Comparison of ENCODE assay signal across 30 cellular contexts in the genomic region with DNA sequence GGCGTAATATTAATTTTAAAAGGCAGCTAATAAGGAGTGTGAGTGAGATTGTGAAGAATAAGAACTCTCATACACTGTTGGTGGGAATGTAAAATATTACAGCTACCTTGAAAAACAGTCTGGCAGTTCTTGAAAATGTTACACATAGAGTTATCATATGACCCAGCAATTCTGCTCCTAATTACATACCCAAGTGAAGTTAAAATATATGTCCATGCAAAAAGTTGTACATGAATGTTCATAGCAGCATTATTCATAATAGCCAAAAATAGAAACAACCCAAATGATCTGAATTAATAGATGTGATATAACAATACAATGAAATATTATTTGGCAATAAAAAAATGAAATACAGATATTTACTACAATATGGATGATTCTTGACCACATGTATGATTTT.
"Had no signal": no experiment of that assay in that cellular context is flagged by ENCODE, and none has a peak within 500 bp of the region (broad histone marks: within the 10 kb centered on the region; RNA-seq: fewer than 3 reads in every experiment).

No MANE protein-coding gene starts in this region.

- H3K4me3 ChIP-seq: heart left ventricle had no signal

- DNase-seq: activated B cell treated with CpG ODN at 0.5 μM for 24 hours; activated CD4-positive, alpha-beta T cell treated with anti-CD3 and anti-CD28 coated beads for 48 hours; activated CD4-positive, alpha-beta T cell treated with anti-CD3 and anti-CD28 coated beads, Interleukin-2, amount 50 U/mL, for 1 hour; activated CD4-positive, alpha-beta T cell treated with anti-CD3 and anti-CD28 coated beads, Interleukin-2, amount 50 U/mL, for 48 hours; activated CD8-positive, alpha-beta memory T cell treated with anti-CD3 and anti-CD28 coated beads for 24 hours; activated CD8-positive, alpha-beta T cell treated with anti-CD3 and anti-CD28 coated beads for 36 hours; activated effector memory CD4-positive, alpha-beta T cell treated with Interleukin-2 at 50 U/mL for 16 hours; activated gamma-delta T cell treated with Interleukin-2 at 50 U/mL for 16 hours; activated naive CD4-positive, alpha-beta T cell treated with anti-CD3 and anti-CD28 coated beads, Interleukin-2, amount 50 U/mL, for 16 hours; activated naive CD4-positive, alpha-beta T cell treated with Interleukin-2 at 50 U/mL for 16 hours; activated T-cell treated with anti-CD3 and anti-CD28 coated beads, Interleukin-2, amount 50 U/mL, for 4 hours; amniotic stem cell; anterior cingulate cortex; brain microvascular endothelial cell; cortex of kidney; dermis blood vessel endothelial cell; effector CD4-positive, alpha-beta T cell; effector memory CD8-positive, alpha-beta T cell; foreskin fibroblast; heart left ventricle; T-helper 1 cell; T-helper 17 cell; T1000; WERI-Rb-1 had no signal

- H3K27me3 ChIP-seq: brain microvascular endothelial cell, heart left ventricle had no signal

- H3K9me3 ChIP-seq: heart left ventricle had no signal

- ATAC-seq: activated CD4-positive, CD25-positive, alpha-beta regulatory T cell treated with anti-CD3 and anti-CD28 coated beads, Interleukin-2, amount 50 U/mL, for 24 hours; activated CD8-positive, alpha-beta T cell treated with anti-CD3 and anti-CD28 coated beads for 36 hours; activated T-cell treated with anti-CD3 and anti-CD28 coated beads, Interleukin-2, amount 50 U/mL, for 4 hours; activated T-helper 17 cell treated with anti-CD3 and anti-CD28 coated beads, Interleukin-2, amount 50 U/mL, for 72 hours; effector memory CD8-positive, alpha-beta T cell; esophagus mucosa; heart left ventricle; T-helper 17 cell had no signal

- FAIRE-seq: astrocyte, bronchial epithelial cell, frontal cortex had no signal

- H3K36me3 ChIP-seq: brain microvascular endothelial cell, heart left ventricle, WERI-Rb-1 had no signal

- H3K27ac ChIP-seq: brain microvascular endothelial cell, heart left ventricle, WERI-Rb-1 had no signal
